Comparison of ENCODE assay signal across 8 cellular contexts in the genomic region with DNA sequence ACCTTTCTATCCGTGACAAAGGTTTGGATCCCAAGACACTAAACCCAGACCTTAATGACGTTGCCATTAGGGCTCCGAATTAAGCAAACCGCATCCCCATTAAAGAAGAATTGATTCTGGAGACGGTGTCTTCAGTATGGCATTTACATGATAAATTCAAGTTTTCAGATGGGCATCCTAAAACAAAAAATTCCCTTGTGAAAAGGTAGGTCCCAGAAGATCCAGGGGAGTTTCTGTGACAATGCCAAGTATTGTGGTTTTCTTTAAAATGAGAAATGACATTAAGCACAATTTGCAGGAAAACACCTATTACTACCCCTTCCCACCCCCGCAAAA. TPM values are rescaled to one million over a fixed set of nuclear protein-coding genes. Genes with fewer than 3 reads are reported as not detected.
DNase-seq lines count a peak whose midpoint lies in the region; ATAC-seq and TF ChIP-seq lines count a peak whose summit lies in the region.

No MANE protein-coding gene starts in this region.

- peak overlapping the region; percentile 67; the same call in 1 of the 2 replicates for H2AFZ ChIP-seq in PC-9
- peak overlapping the region; percentile 90 for H2AFZ ChIP-seq in neuronal stem cell (ENCODE audit: low read length)

- no peak overlapping the region for H3K9ac ChIP-seq in neuronal stem cell (ENCODE audit: low read depth, low read length, poor library complexity)

- H3K27me3 ChIP-seq in CD4-positive, CD25-positive, alpha-beta regulatory T cell (ENCODE audit: control insufficient read depth, insufficient read depth, low read length), result no peaks in the 10 kb centered on the region
- H3K27me3 ChIP-seq in PC-9 (ENCODE audit: insufficient read depth, low read depth) (no peaks in the 10 kb centered on the region), neuronal stem cell (ENCODE audit: control insufficient read depth in 3 of 3, insufficient read depth in 3 of 3, low read depth in 1 of 3, low read length in 3 of 3) (no peaks in the 10 kb centered on the region)

- POLR2A ChIA-PET in PC-9 (lab: Charles Lee; ENCODE audit: unreplicated experiment), result interaction anchor here (0.6 to 1.5 kb wide), 5 partner anchors 23 to 148 kb away, joined by 4 to 9 read pairs (median 7); a partner anchor contains a TSS

- H2AK5ac ChIP-seq in neuronal stem cell (ENCODE audit: low read depth, low read length), result no peak overlapping the region

- TSS peak; percentile 78 for BruUV-seq in PC-9 (replicated peaks; lab: Mats Ljungman, UMichigan)

- H2BK12ac ChIP-seq in neuronal stem cell (ENCODE audit: low read length), result no peak overlapping the region

- peak overlapping the region; percentile 86 to 98 (median 94) for H3K4me3 Mint-ChIP-seq in CD4-positive, CD25-positive, alpha-beta regulatory T cell
- peak overlapping the region; percentile 89 for H3K4me3 Mint-ChIP-seq in endothelial cell (ENCODE audit: unreplicated experiment)

- peak overlapping the region; percentile 80 for H3K4me2 ChIP-seq in PC-9
- peak overlapping the region; percentile 90 for H3K4me2 ChIP-seq in neuronal stem cell (ENCODE audit: insufficient read depth, low read length, poor library complexity, severe bottlenecking)

- CTCF ChIA-PET in PC-9 (lab: Charles Lee), result no interaction called here

- H3K27ac Mint-ChIP-seq in CD4-positive, CD25-positive, alpha-beta regulatory T cell, result peak overlapping the region; percentile 91 to 95 (median 95)
- peak overlapping the region; percentile 82 for H3K27ac Mint-ChIP-seq in endothelial cell (ENCODE audit: unreplicated experiment)

- H3F3A ChIP-seq in PC-9 (ENCODE audit: insufficient read depth, low read depth), result peaks cover 14% of the 10 kb centered on the region; the same call in 1 of the 2 replicates

- H3K4me3 ChIP-seq in CD4-positive, CD25-positive, alpha-beta regulatory T cell (ENCODE audit: low read depth, low read length), result peak overlapping the region; percentile 78
- H3K4me3 ChIP-seq in PC-9, result peak overlapping the region; percentile 91; the same call in 1 of the 2 replicates
- peak overlapping the region; percentile 79 to 99 for H3K4me3 ChIP-seq in neuronal stem cell (ENCODE audit: low read length in 2 of 2)

- H3K79me1 ChIP-seq in neuronal stem cell (ENCODE audit: low read depth, low read length), result no peaks in the 10 kb centered on the region

- H4K91ac ChIP-seq in neuronal stem cell (ENCODE audit: low read depth, low read length, poor library complexity), result no peak overlapping the region

- TF ChIP-seq CTCF in PC-9 (conservative IDR thresholded peaks at IDR 0.05) (no peak), endothelial cell (IDR thresholded peaks at IDR 0.05; ENCODE audit: unreplicated experiment) (no peak)

- DNase-seq in CD4-positive, CD25-positive, alpha-beta regulatory T cell, result no peak
- DNase-seq in PC-9 (no peak), endothelial cell (ENCODE audit: low spot score) (no peak), neuronal stem cell (ENCODE audit: low spot score) (no peak), superior temporal gyrus (ENCODE audit: extremely low spot score) (no peak), SIG-M5 treated with dmso at 0.1 percent for 504 hours (lab: John Stamatoyannopoulos, UW; ENCODE audit: unreplicated experiment) (no peak), foreskin melanocyte (no peak), islet precursor cell (no peak)

- peaks cover 42% of the 10 kb centered on the region for H3K4me1 ChIP-seq in CD4-positive, CD25-positive, alpha-beta regulatory T cell (ENCODE audit: control insufficient read depth, insufficient read depth, low read length, poor library complexity, severe bottlenecking)
- peaks cover 31% of the 10 kb centered on the region for H3K4me1 ChIP-seq in PC-9 (replicated peaks; ENCODE audit: insufficient read depth)
- peaks cover 14 to 35% of the 10 kb centered on the region in 2 donors for H3K4me1 ChIP-seq in neuronal stem cell (ENCODE audit: control insufficient read depth in 2 of 2, insufficient read depth in 1 of 2, low read depth in 1 of 2, low read length in 2 of 2)

- peaks cover 7% of the 10 kb centered on the region for H3K36me3 ChIP-seq in CD4-positive, CD25-positive, alpha-beta regulatory T cell (ENCODE audit: control insufficient read depth, insufficient read depth, low read length)
- H3K36me3 ChIP-seq in PC-9 (ENCODE audit: low read depth) (peaks cover 28% of the 10 kb centered on the region), neuronal stem cell (replicated peaks in 1 of 2; ENCODE audit: control insufficient read depth in 2 of 2, insufficient read depth in 2 of 2, low read length in 2 of 2) (peaks cover 3 to 37% of the 10 kb centered on the region in 2 donors)

- H3K36me3 Mint-ChIP-seq in CD4-positive, CD25-positive, alpha-beta regulatory T cell, result peaks cover 15% of the 10 kb centered on the region
- H3K36me3 Mint-ChIP-seq in endothelial cell (ENCODE audit: low read depth, unreplicated experiment), result peaks cover 27% of the 10 kb centered on the region

- no peaks in the 10 kb centered on the region for H3K27me3 Mint-ChIP-seq in CD4-positive, CD25-positive, alpha-beta regulatory T cell
- peaks cover 11% of the 10 kb centered on the region for H3K27me3 Mint-ChIP-seq in endothelial cell (ENCODE audit: unreplicated experiment)

- H3K14ac ChIP-seq in neuronal stem cell (ENCODE audit: low read length), result no peak overlapping the region

- no peak overlapping the region for H2BK120ac ChIP-seq in neuronal stem cell (ENCODE audit: low read depth, low read length)

- no peak for ATAC-seq in CD4-positive, CD25-positive, alpha-beta regulatory T cell (ENCODE audit: low read depth in 2 of 2)

- no CpG with 5 or more reads among the region's 6 CpGs for WGBS in neuronal stem cell (ENCODE audit: extremely low coverage in 2 of 2, insufficient read length in 2 of 2, insufficient replicate concordance in 1 of 2), 2 donors

- H3K9me3 ChIP-seq in CD4-positive, CD25-positive, alpha-beta regulatory T cell (ENCODE audit: control insufficient read depth in 2 of 2, low read length in 2 of 2), result no peaks in the 10 kb centered on the region
- H3K9me3 ChIP-seq in PC-9 (ENCODE audit: insufficient read depth, low read depth) (no peaks in the 10 kb centered on the region), neuronal stem cell (replicated peaks in 1 of 2; ENCODE audit: control insufficient read depth in 2 of 2, insufficient read depth in 1 of 2, low read depth in 1 of 2, low read length in 2 of 2) (no peaks in the 10 kb centered on the region)

- H4K8ac ChIP-seq in neuronal stem cell (ENCODE audit: low read depth, low read length), result no peak overlapping the region

- peak overlapping the region; percentile 91 for H3K27ac ChIP-seq in CD4-positive, CD25-positive, alpha-beta regulatory T cell (ENCODE audit: insufficient read depth, low read length, poor library complexity, severe bottlenecking)
- H3K27ac ChIP-seq in PC-9 (no peak overlapping the region), neuronal stem cell (replicated peaks; ENCODE audit: low read length) (no peak overlapping the region)

- no peak overlapping the region for H3K23ac ChIP-seq in neuronal stem cell (ENCODE audit: low read depth, low read length, poor library complexity)

- H2BK5ac ChIP-seq in neuronal stem cell (ENCODE audit: low read length), result no peak overlapping the region

- no peaks in the 10 kb centered on the region for H3K9me3 Mint-ChIP-seq in CD4-positive, CD25-positive, alpha-beta regulatory T cell
- H3K9me3 Mint-ChIP-seq in endothelial cell (ENCODE audit: unreplicated experiment), result no peaks in the 10 kb centered on the region

- peaks cover 39% of the 10 kb centered on the region for H3K79me2 ChIP-seq in PC-9 (ENCODE audit: low read depth)

- H2BK15ac ChIP-seq in neuronal stem cell (ENCODE audit: low read length), result no peak overlapping the region

- intact Hi-C loops in PC-9 (cut with micrococcal nuclease; ENCODE audit: unreplicated experiment), result loop anchor here (2.0 to 10.0 kb wide), 5 partner anchors 71 to 423 kb away; a partner anchor contains a TSS

- H3K9me2 ChIP-seq in PC-9 (ENCODE audit: insufficient read depth), result no peaks in the 10 kb centered on the region

- H3K18ac ChIP-seq in neuronal stem cell (ENCODE audit: low read length), result peak overlapping the region; percentile 94

- H4K20me1 ChIP-seq in PC-9 (ENCODE audit: insufficient read depth), result peaks cover 24% of the 10 kb centered on the region

- H3K4ac ChIP-seq in neuronal stem cell (ENCODE audit: low read length), result no peak overlapping the region

- peaks cover 19 to 50% (median 35%) of the 10 kb centered on the region in 4 donors for H3K4me1 Mint-ChIP-seq in CD4-positive, CD25-positive, alpha-beta regulatory T cell
- peaks cover 37% of the 10 kb centered on the region for H3K4me1 Mint-ChIP-seq in endothelial cell (ENCODE audit: unreplicated experiment)

RNA-seq across cellular contexts. Expression of a gene that starts 0.7 kb away (rescaled TPM):
- total RNA-seq in CD4-positive, CD25-positive, alpha-beta regulatory T cell, result 160 TPM
- 100 to 1,000 TPM; 238 to 359 (median 283) TPM for polyA plus RNA-seq in CD4-positive, CD25-positive, alpha-beta regulatory T cell
- total RNA-seq in PC-9 (2021) (353 and 373 TPM in 2 replicates), endothelial cell (ENCODE audit: unreplicated experiment) (268 TPM)
- polyA plus RNA-seq in neuronal stem cell (2013, experiment 1 of 2), result 433 TPM
- polyA plus RNA-seq in neuronal stem cell (2013, experiment 2 of 2), result 430 TPM
